Comparison of ENCODE assay signal across 11 cellular contexts in genomic region chr9:112072721-112073553, GRCh38.
A peak's percentile ranks its signal among the peaks of the same experiment; 100 is the strongest.
DNase-seq lines count a peak whose midpoint lies in the region; ATAC-seq, FAIRE-seq and TF ChIP-seq lines count a peak whose summit lies in the region.
"Had no signal": no experiment of that assay in that cellular context is flagged by ENCODE, and none has a peak within 500 bp of the region (broad histone marks: within the 10 kb centered on the region; RNA-seq: fewer than 3 reads in every experiment).

No MANE protein-coding gene starts in this region.

- BruUV-seq in HepG2 (replicated peaks; lab: Mats Ljungman, UMichigan) (no TSS peak), GM12878 (replicated peaks; lab: Mats Ljungman, UMichigan) (no TSS peak)

- FAIRE-seq in HepG2 (lab: Jason Lieb, UNC) (no peak), GM12878 (lab: Jason Lieb, UNC) (no peak)

- TF ChIP-seq POLR2A in HepG2 (IDR thresholded peaks at IDR 0.05; ENCODE audit: insufficient read depth in 1 of 2, low read depth in 2 of 2, low read length in 2 of 2) (no peak), GM12878 (IDR thresholded peaks at IDR 0.05; ENCODE audit: low read depth, low read length) (no peak)

- no peak overlapping the region for H3K4me3 Mint-ChIP-seq in activated naive CD8-positive, alpha-beta T cell treated with anti-CD3 and anti-CD28 coated beads, Interleukin-2, amount 50 U/mL, for 24 hours

- no peak overlapping the region for H4K5ac ChIP-seq in mesendoderm (ENCODE audit: low read length)

- POLR2A ChIA-PET in HepG2 (lab: Yijun Ruan, JAX) (no interaction called here), GM12878 (lab: Charles Lee) (interaction anchor here (1.0 to 5.3 kb wide), 7 partner anchors 21 to 177 kb away, joined by 3 to 42 read pairs (median 3); partner anchors contain the start of gene UGCG)

- H4K8ac ChIP-seq in mesendoderm (ENCODE audit: low read depth, low read length): no peak overlapping the region

- H3K36me3 Mint-ChIP-seq in activated naive CD8-positive, alpha-beta T cell treated with anti-CD3 and anti-CD28 coated beads, Interleukin-2, amount 50 U/mL, for 24 hours (ENCODE audit: low read depth): peaks cover 6% of the 10 kb centered on the region

- H2AFZ ChIP-seq in HepG2 (ENCODE audit: low read length): no peak overlapping the region
- H2AFZ ChIP-seq in GM12878 (ENCODE audit: control insufficient read depth, low read depth, low read length): peak overlapping the region; percentile 2

- no peak for ATAC-seq in HepG2
- no peak for ATAC-seq in GM12878
- no peak for ATAC-seq in HG03520 (IDR thresholded peaks at IDR 0.05; ENCODE audit: unreplicated experiment)
- no peak for ATAC-seq in activated naive CD8-positive, alpha-beta T cell treated with anti-CD3 and anti-CD28 coated beads, Interleukin-2, amount 50 U/mL, for 24 hours

- H3K4me1 Mint-ChIP-seq in activated naive CD8-positive, alpha-beta T cell treated with anti-CD3 and anti-CD28 coated beads, Interleukin-2, amount 50 U/mL, for 24 hours: peaks cover 40% of the 10 kb centered on the region

- no peak overlapping the region for H3K18ac ChIP-seq in mesendoderm (ENCODE audit: low read length)

- TF ChIP-seq CTCF in liver (IDR thresholded peaks at IDR 0.05; ENCODE audit: low read depth, low read length, missing input control): no peak
- no peak for TF ChIP-seq CTCF in HepG2 (CRISPR knock-in tag; IDR thresholded peaks at IDR 0.05)
- no peak for TF ChIP-seq CTCF in GM12878 (IDR thresholded peaks at IDR 0.05 in 2 of 3, conservative IDR thresholded peaks at IDR 0.05 in 1 of 3; ENCODE audit: control insufficient read depth in 2 of 3, extremely low read depth in 1 of 3, insufficient read depth in 1 of 3, low read depth in 3 of 3, low read length in 3 of 3)

- H4K20me1 ChIP-seq in HepG2 (ENCODE audit: insufficient read depth, low read length) (no peaks in the 10 kb centered on the region), GM12878 (ENCODE audit: control insufficient read depth, insufficient read depth) (no peaks in the 10 kb centered on the region)
- H4K20me1 ChIP-seq: BLaER1 had no signal

- peaks cover 0 to 18% (median 10%) of the 10 kb centered on the region in 4 donors for H3K4me1 ChIP-seq in liver (ENCODE audit: control insufficient read depth in 4 of 4, insufficient read depth in 4 of 4, low read length in 3 of 4)
- peaks cover 16% of the 10 kb centered on the region for H3K4me1 ChIP-seq in HepG2 (ENCODE audit: insufficient read depth, low read length)
- H3K4me1 ChIP-seq in GM12878 (ENCODE audit: control insufficient read depth, insufficient read depth, low read length): peaks cover 58% of the 10 kb centered on the region
- peaks cover 2% of the 10 kb centered on the region for H3K4me1 ChIP-seq in mesendoderm (ENCODE audit: control insufficient read depth, low read depth, low read length)

- no peaks in the 10 kb centered on the region for H3K27me3 Mint-ChIP-seq in activated naive CD8-positive, alpha-beta T cell treated with anti-CD3 and anti-CD28 coated beads, Interleukin-2, amount 50 U/mL, for 24 hours

- H3K9me3 Mint-ChIP-seq in activated naive CD8-positive, alpha-beta T cell treated with anti-CD3 and anti-CD28 coated beads, Interleukin-2, amount 50 U/mL, for 24 hours: no peaks in the 10 kb centered on the region

- H2BK120ac ChIP-seq in mesendoderm (ENCODE audit: low read depth, low read length): peak overlapping the region; percentile 55

- H3K9ac ChIP-seq in liver (ENCODE audit: low read depth in 1 of 2, low read length in 2 of 2): peak overlapping the region in 1 of 2 donors; percentile 8
- no peak overlapping the region for H3K9ac ChIP-seq in HepG2 (ENCODE audit: insufficient read depth, low read depth, low read length)
- H3K9ac ChIP-seq in GM12878 (ENCODE audit: control insufficient read depth, insufficient read depth, low read length): no peak overlapping the region; the same call in 1 of the 2 replicates
- H3K9ac ChIP-seq in mesendoderm (ENCODE audit: low read length): no peak overlapping the region
- H3K9ac ChIP-seq: BLaER1 had no signal

- H3K27me3 ChIP-seq in liver (ENCODE audit: control insufficient read depth in 4 of 4, insufficient read depth in 4 of 4, low read length in 3 of 4) (no peaks in the 10 kb centered on the region), HepG2 (ENCODE audit: control insufficient read depth in 1 of 2, insufficient read depth in 2 of 2, low read length in 2 of 2) (no peaks in the 10 kb centered on the region), GM12878 (replicated peaks in 1 of 2; ENCODE audit: control insufficient read depth in 2 of 2, insufficient read depth in 2 of 2, low read length in 1 of 2) (no peaks in the 10 kb centered on the region), mesendoderm (ENCODE audit: insufficient read depth, low read length, poor library complexity) (no peaks in the 10 kb centered on the region)
- H3K27me3 ChIP-seq: BLaER1 had no signal

- in situ Hi-C loops in HepG2 (cut with HindIII; ENCODE audit: extremely low pct_ligation_motif_present, low pct_unique_long_range_greater_than_20kb) (loop anchor here (5.0 kb wide), 1 partner anchor 311 kb away; no protein-coding TSS in a partner anchor), GM12878 (cut with MboI) (no loop called here)

- no peak overlapping the region for H3K4me3 ChIP-seq in liver (ENCODE audit: low read depth in 1 of 3, low read length in 3 of 3)
- H3K4me3 ChIP-seq in HepG2 (replicated peaks in 1 of 3; ENCODE audit: insufficient read depth in 1 of 3, low read depth in 2 of 3, low read length in 3 of 3): no peak overlapping the region
- no peak overlapping the region for H3K4me3 ChIP-seq in GM12878
- no peak overlapping the region for H3K4me3 ChIP-seq in mesendoderm (ENCODE audit: low read length)
- H3K4me3 ChIP-seq: BLaER1 had no signal

- H3K79me1 ChIP-seq in mesendoderm (ENCODE audit: low read length): no peaks in the 10 kb centered on the region

- no peaks in the 10 kb centered on the region for H3K9me3 ChIP-seq in liver (ENCODE audit: control insufficient read depth in 4 of 4, low read length in 3 of 4)
- H3K9me3 ChIP-seq in HepG2 (ENCODE audit: low read length): no peaks in the 10 kb centered on the region
- no peaks in the 10 kb centered on the region for H3K9me3 ChIP-seq in GM12878 (replicated peaks; ENCODE audit: control insufficient read depth, insufficient read depth, low read length)
- H3K9me3 ChIP-seq: BLaER1 had no signal

- H3K27ac Mint-ChIP-seq in activated naive CD8-positive, alpha-beta T cell treated with anti-CD3 and anti-CD28 coated beads, Interleukin-2, amount 50 U/mL, for 24 hours: no peak overlapping the region

- TF ChIP-seq RAD21 in liver (IDR thresholded peaks at IDR 0.05): peak in 1 of 2 donors; percentile 9
- no peak for TF ChIP-seq RAD21 in HepG2 (CRISPR knock-in tag; IDR thresholded peaks at IDR 0.05)
- TF ChIP-seq RAD21 in GM12878 (IDR thresholded peaks at IDR 0.05; ENCODE audit: insufficient read depth, low read depth, low read length): no peak

- H3K79me2 ChIP-seq in HepG2 (ENCODE audit: insufficient read depth, low read length) (no peaks in the 10 kb centered on the region), GM12878 (ENCODE audit: control insufficient read depth, insufficient read depth, low read length) (peaks cover 4% of the 10 kb centered on the region), mesendoderm (ENCODE audit: control insufficient read depth, insufficient read depth, low read length) (no peaks in the 10 kb centered on the region)

- no peak overlapping the region for H2BK15ac ChIP-seq in mesendoderm (replicated peaks; ENCODE audit: low read depth)

- H3K36me3 ChIP-seq in liver (ENCODE audit: control insufficient read depth in 4 of 4, insufficient read depth in 3 of 4, low read depth in 1 of 4, low read length in 3 of 4) (no peaks in the 10 kb centered on the region), HepG2 (replicated peaks in 1 of 2; ENCODE audit: control insufficient read depth in 1 of 2, insufficient read depth in 2 of 2, low read length in 2 of 2) (peaks cover 5 to 12% of the 10 kb centered on the region in 2 experiments; a peak in 3 of 5 replicates), GM12878 (ENCODE audit: control insufficient read depth in 2 of 2, insufficient read depth in 2 of 2, low read length in 1 of 2) (no peaks in the 10 kb centered on the region), mesendoderm (ENCODE audit: control insufficient read depth, insufficient read depth, low read length) (no peaks in the 10 kb centered on the region)

- H2AK5ac ChIP-seq in mesendoderm (ENCODE audit: low read length): no peak overlapping the region

- peak overlapping the region; percentile 60 to 87 for H3K27ac ChIP-seq in liver (ENCODE audit: low read depth in 1 of 2, low read length in 2 of 2)
- no peak overlapping the region for H3K27ac ChIP-seq in HepG2 (ENCODE audit: extremely low read length, insufficient read depth, low read length)
- H3K27ac ChIP-seq in GM12878 (ENCODE audit: control insufficient read depth, insufficient read depth): peak overlapping the region; percentile 59
- no peak overlapping the region for H3K27ac ChIP-seq in mesendoderm (ENCODE audit: low read depth, low read length)

- no peak for TF ChIP-seq EP300 in HepG2 (IDR thresholded peaks at IDR 0.05; ENCODE audit: low read depth in 2 of 2, low read length in 2 of 2)
- no peak for TF ChIP-seq EP300 in HepG2 (CRISPR knock-in tag; IDR thresholded peaks at IDR 0.05; ENCODE audit: borderline replicate concordance)
- TF ChIP-seq EP300 in GM12878 (IDR thresholded peaks at IDR 0.05; ENCODE audit: borderline replicate concordance in 1 of 2, control insufficient read depth in 1 of 2, low read depth in 2 of 2, low read length in 2 of 2): no peak

- CTCF ChIA-PET in HepG2 (lab: Yijun Ruan, JAX; ENCODE audit: low intra/inter-chr PET ratio, low total read pairs) (interaction anchor here (3.3 kb wide), 1 partner anchor 313 kb away, joined by 42 read pairs; no protein-coding TSS in a partner anchor), GM12878 (lab: Yijun Ruan, JAX) (interaction anchor here (0.6 to 18.1 kb wide), 12 partner anchors 21 to 313 kb away, joined by 3 to 292 read pairs (median 18); no protein-coding TSS in a partner anchor)

- H3K23ac ChIP-seq in mesendoderm (ENCODE audit: low read length): no peak overlapping the region

- no peak overlapping the region for H3K56ac ChIP-seq in mesendoderm (ENCODE audit: low read length)

- 59% methylated on average over 9 of the region's 9 CpGs for WGBS in liver
- WGBS in HepG2 (ENCODE audit: low lambda C conversion rate): 89% methylated on average over 9 of the region's 9 CpGs
- WGBS in GM12878 (ENCODE audit: insufficient coverage, insufficient replicate concordance, low lambda C conversion rate, missing lambda C conversion rate): 59% methylated on average over 8 of the region's 9 CpGs
- WGBS in mesendoderm (ENCODE audit: extremely low coverage, insufficient coverage, low lambda C conversion rate): no CpG with 5 or more reads among the region's 9 CpGs

- H3K4ac ChIP-seq in mesendoderm (ENCODE audit: low read depth, low read length): peak overlapping the region; percentile 65

- RAD21 ChIA-PET in GM12878 (lab: Charles Lee; ENCODE audit: unreplicated experiment): interaction anchor here (0.8 to 17.7 kb wide), 17 partner anchors 9 to 313 kb away, joined by 3 to 339 read pairs (median 15); no protein-coding TSS in a partner anchor

- intact Hi-C loops in HepG2 (cut with micrococcal nuclease; ENCODE audit: unreplicated experiment): loop anchor here (5.0 to 10.0 kb wide), 3 partner anchors 98 to 221 kb away; partner anchors contain the start of gene UGCG
- intact Hi-C loops in GM12878 (cut with micrococcal nuclease; ENCODE audit: unreplicated experiment): loop anchor here (10.0 kb wide), 1 partner anchor 438 kb away; the partner anchor contains the start of gene DNAJC25

- SMC1A ChIA-PET in GM12878 (lab: Charles Lee; ENCODE audit: uncharacterized antibody, unreplicated experiment): interaction anchor here (0.9 to 14.1 kb wide), 18 partner anchors 8 to 474 kb away, joined by 3 to 301 read pairs (median 4); no protein-coding TSS in a partner anchor

- no peak for DNase-seq in HepG2 (ENCODE audit: low spot score)
- DNase-seq in GM12878 (ENCODE audit: low read depth, low spot score): no peak
- DNase-seq in mesendoderm: peak; percentile 53
- DNase-seq in cerebellar nuclear complex (lab: John Stamatoyannopoulos, UW): no peak
- DNase-seq in activated naive CD8-positive, alpha-beta T cell treated with anti-CD3 and anti-CD28 coated beads, Interleukin-2, amount 50 U/mL, for 24 hours: no peak
- DNase-seq in iPS-NIHi11 (ENCODE audit: low spot score): no peak
- DNase-seq: cortex of kidney, NCI-H1694 had no signal

- H3K4me2 ChIP-seq in HepG2 (ENCODE audit: low read depth, low read length) (no peak overlapping the region), GM12878 (ENCODE audit: control insufficient read depth, insufficient read depth) (peak overlapping the region; percentile 46), mesendoderm (ENCODE audit: low read length) (no peak overlapping the region)
- H3K4me2 ChIP-seq: BLaER1 had no signal

- no peak overlapping the region for H2BK5ac ChIP-seq in mesendoderm (ENCODE audit: low read length)

Comparison
In these comparisons a context has a peak if more than half of its experiments do, and no peak if none do; other contexts are left out.
1. H3K27ac ChIP-seq: peak in liver (2 of 2) and GM12878 (single experiment); none in HepG2 (single experiment) and mesendoderm (single experiment).